22 cellular contexts compared by ENCODE assay signal in the genomic region with DNA sequence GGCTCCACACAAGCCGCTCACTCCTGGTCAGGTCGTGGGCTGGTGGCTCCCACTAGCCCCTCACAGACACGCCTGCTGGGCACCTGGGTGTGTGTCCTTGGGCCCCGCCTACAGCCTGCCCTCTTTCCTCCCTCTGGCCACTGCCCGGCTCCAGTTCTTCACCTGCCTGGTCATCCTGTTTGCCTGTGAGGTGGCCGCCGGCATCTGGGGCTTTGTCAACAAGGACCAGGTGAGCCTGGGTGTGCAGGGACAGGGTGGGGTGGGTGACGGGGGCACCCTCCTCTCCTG. TPM values are rescaled to one million over a fixed set of nuclear protein-coding genes. Genes with fewer than 3 reads are reported as not detected.
"Had no signal": no experiment of that assay in that cellular context is flagged by ENCODE, and none has a peak within 500 bp of the region (broad histone marks: within the 10 kb centered on the region; RNA-seq: fewer than 3 reads in every experiment).

No MANE protein-coding gene starts in this region.

- H3K9me3 ChIP-seq: ascending aorta, breast epithelium, heart right ventricle, psoas muscle, right lobe of liver had no signal

- H3K27ac ChIP-seq: epithelial cell of prostate, heart right ventricle, neural progenitor cell, psoas muscle, right lobe of liver had no signal

- H3K4me1 ChIP-seq: neural progenitor cell had no signal

- H3K36me3 ChIP-seq: neural progenitor cell had no signal

- H3K4me2 ChIP-seq: neural progenitor cell had no signal

- H2AFZ ChIP-seq: neural progenitor cell had no signal

- DNase-seq: activated CD4-positive, alpha-beta T cell treated with anti-CD3 and anti-CD28 coated beads, Interleukin-2, amount 50 U/mL, for 1 hour; activated naive CD4-positive, alpha-beta T cell treated with Interleukin-2 at 50 U/mL for 16 hours; activated T-cell treated with anti-CD3 and anti-CD28 coated beads for 4 hours; effector memory CD4-positive, alpha-beta T cell; heart right ventricle; psoas muscle; right lobe of liver; stimulated activated CD4-positive, alpha-beta T cell treated with anti-CD3 and anti-CD28 coated beads, Interleukin-2, amount 100 ng/mL, for 24 hours; substantia nigra; SW 1271; trophoblast cell had no signal

- FAIRE-seq: frontal cortex, TTC549 had no signal

- H3K9ac ChIP-seq: neural progenitor cell had no signal

- H3K27me3 ChIP-seq: ascending aorta, breast epithelium, heart right ventricle, neural progenitor cell, right lobe of liver had no signal

- H3K4me3 ChIP-seq: ascending aorta, breast epithelium, heart right ventricle, neural progenitor cell, psoas muscle, right lobe of liver had no signal

- ATAC-seq: heart right ventricle, left lobe of liver, psoas muscle, right lobe of liver, WTC11 had no signal

RNA-seq across cellular contexts. Expression of gene TRPM5, which starts 49.6 kb away (rescaled TPM):
- total RNA-seq: ascending aorta; breast epithelium; frontal cortex; heart right ventricle; left lobe of liver; lung microvascular endothelial cell; osteocyte; psoas muscle; right lobe of liver; T-helper 2 cell treated with Interferon-gamma antibody and Interleukin-4, amounts not matched to agents 100 ng/mL and 5 ng/mL, for 36 hours had no signal
- polyA plus RNA-seq: heart right ventricle, psoas muscle had no signal

RNA-seq across cellular contexts. Expression of gene KCNQ1, which starts 50.0 kb away (rescaled TPM):
- total RNA-seq: lung microvascular endothelial cell had no signal
